Comparison of ENCODE assay signal across 8 cellular contexts in the genomic region with DNA sequence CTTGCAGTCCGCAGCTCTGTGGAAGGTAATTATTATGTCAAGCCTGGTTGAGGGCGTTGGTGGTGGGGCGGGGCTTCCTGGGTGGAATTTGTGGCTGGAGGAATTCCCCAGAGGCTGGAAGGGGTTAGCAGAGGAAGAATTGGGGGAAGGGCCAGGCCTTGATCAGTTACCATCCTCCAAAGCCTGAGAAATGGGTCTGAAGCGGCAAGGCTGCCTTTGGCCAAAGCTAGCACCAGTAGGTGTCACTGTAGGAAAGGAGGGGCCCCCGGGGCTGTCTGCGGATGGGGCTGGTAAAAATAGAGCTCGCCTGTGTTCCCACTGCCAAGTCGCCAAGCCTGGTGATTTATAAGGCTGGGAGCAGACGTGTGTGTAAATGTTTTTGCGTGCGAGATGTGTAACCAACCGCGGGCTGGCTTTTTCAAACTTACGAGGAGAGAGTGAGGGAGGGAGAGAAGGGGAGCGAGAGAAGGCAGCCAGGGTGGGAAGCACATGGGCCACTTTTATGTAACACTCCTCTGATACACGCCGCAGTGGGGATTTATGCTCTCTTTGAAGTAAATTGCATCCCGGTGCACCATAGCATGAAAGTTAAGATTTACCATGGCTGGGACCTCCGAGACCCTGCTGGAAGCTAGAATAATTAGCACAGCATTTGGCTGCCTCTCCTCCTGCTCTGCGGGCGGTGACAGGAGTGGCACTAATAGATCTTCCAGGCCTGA.
DNase-seq lines count a peak whose midpoint lies in the region; ATAC-seq and TF ChIP-seq lines count a peak whose summit lies in the region.

No MANE protein-coding gene starts in this region.

- no peak for TF ChIP-seq POLR2A in NB4 (IDR thresholded peaks at IDR 0.05; ENCODE audit: extremely low read depth, insufficient read length)

- no peaks in the 10 kb centered on the region for H3K27me3 ChIP-seq in layer of hippocampus (ENCODE audit: control insufficient read depth, insufficient read depth, low read length)

- ATAC-seq in HG03354 (IDR thresholded peaks at IDR 0.05; ENCODE audit: poor library complexity, severe bottlenecking, unreplicated experiment) = no peak

- H3K27ac ChIP-seq in layer of hippocampus (ENCODE audit: low read depth, low read length) = peak overlapping the region; percentile 21

- peak; percentile 64 for TF ChIP-seq CTCF in GM12864 (IDR thresholded peaks at IDR 0.05; ENCODE audit: low read depth, low read length, missing control alignments)
- TF ChIP-seq CTCF in NB4 (IDR thresholded peaks at IDR 0.05; ENCODE audit: low read depth, low read length) = peak; percentile 49

- DNase-seq in GM12864 (ENCODE audit: low read depth) (no peak), NB4 (ENCODE audit: low read depth) (peak; percentile 83), cerebellar cortex (ENCODE audit: low spot score) (peak; percentile 29), NCI-H1105 (lab: John Stamatoyannopoulos, UW) (no peak)
- peak; percentile 38 for DNase-seq in activated CD4-positive, CD25-positive, alpha-beta regulatory T cell treated with anti-CD3 and anti-CD28 coated beads, Interleukin-2, amount 50 U/mL, for 72 hours
- DNase-seq in stimulated activated CD4-positive, alpha-beta T cell treated with anti-CD3 and anti-CD28 coated beads, Interleukin-2, amount 100 ng/mL, for 24 hours = peak; percentile 61 to 62

- H3K4me3 ChIP-seq in GM12864 (ENCODE audit: low read depth, low read length) (no peak overlapping the region), NB4 (ENCODE audit: low read depth, low read length) (no peak overlapping the region)

Comparison
In these comparisons a context has a peak if more than half of its experiments do, and no peak if none do; other contexts are left out.
1. DNase-seq: peak in NB4 (single experiment), activated CD4-positive, CD25-positive, alpha-beta regulatory T cell treated with anti-CD3 and anti-CD28 coated beads, Interleukin-2, amount 50 U/mL, for 72 hours (single experiment), cerebellar cortex (single experiment) and stimulated activated CD4-positive, alpha-beta T cell treated with anti-CD3 and anti-CD28 coated beads, Interleukin-2, amount 100 ng/mL, for 24 hours (2 of 2); none in GM12864 (single experiment) and NCI-H1105 (single experiment).